1 cellular context compared by ENCODE assay signal in genomic region chrX:2889045-2889605, GRCh38.
TF ChIP-seq lines count a peak whose summit lies in the region.

No MANE protein-coding gene starts in this region.

TF ChIP-seq in GM23338, 12 proteins besides CTCF, POLR2A, EP300 and RAD21 (continued from another document):
- TF ChIP-seq, protein P1, sequence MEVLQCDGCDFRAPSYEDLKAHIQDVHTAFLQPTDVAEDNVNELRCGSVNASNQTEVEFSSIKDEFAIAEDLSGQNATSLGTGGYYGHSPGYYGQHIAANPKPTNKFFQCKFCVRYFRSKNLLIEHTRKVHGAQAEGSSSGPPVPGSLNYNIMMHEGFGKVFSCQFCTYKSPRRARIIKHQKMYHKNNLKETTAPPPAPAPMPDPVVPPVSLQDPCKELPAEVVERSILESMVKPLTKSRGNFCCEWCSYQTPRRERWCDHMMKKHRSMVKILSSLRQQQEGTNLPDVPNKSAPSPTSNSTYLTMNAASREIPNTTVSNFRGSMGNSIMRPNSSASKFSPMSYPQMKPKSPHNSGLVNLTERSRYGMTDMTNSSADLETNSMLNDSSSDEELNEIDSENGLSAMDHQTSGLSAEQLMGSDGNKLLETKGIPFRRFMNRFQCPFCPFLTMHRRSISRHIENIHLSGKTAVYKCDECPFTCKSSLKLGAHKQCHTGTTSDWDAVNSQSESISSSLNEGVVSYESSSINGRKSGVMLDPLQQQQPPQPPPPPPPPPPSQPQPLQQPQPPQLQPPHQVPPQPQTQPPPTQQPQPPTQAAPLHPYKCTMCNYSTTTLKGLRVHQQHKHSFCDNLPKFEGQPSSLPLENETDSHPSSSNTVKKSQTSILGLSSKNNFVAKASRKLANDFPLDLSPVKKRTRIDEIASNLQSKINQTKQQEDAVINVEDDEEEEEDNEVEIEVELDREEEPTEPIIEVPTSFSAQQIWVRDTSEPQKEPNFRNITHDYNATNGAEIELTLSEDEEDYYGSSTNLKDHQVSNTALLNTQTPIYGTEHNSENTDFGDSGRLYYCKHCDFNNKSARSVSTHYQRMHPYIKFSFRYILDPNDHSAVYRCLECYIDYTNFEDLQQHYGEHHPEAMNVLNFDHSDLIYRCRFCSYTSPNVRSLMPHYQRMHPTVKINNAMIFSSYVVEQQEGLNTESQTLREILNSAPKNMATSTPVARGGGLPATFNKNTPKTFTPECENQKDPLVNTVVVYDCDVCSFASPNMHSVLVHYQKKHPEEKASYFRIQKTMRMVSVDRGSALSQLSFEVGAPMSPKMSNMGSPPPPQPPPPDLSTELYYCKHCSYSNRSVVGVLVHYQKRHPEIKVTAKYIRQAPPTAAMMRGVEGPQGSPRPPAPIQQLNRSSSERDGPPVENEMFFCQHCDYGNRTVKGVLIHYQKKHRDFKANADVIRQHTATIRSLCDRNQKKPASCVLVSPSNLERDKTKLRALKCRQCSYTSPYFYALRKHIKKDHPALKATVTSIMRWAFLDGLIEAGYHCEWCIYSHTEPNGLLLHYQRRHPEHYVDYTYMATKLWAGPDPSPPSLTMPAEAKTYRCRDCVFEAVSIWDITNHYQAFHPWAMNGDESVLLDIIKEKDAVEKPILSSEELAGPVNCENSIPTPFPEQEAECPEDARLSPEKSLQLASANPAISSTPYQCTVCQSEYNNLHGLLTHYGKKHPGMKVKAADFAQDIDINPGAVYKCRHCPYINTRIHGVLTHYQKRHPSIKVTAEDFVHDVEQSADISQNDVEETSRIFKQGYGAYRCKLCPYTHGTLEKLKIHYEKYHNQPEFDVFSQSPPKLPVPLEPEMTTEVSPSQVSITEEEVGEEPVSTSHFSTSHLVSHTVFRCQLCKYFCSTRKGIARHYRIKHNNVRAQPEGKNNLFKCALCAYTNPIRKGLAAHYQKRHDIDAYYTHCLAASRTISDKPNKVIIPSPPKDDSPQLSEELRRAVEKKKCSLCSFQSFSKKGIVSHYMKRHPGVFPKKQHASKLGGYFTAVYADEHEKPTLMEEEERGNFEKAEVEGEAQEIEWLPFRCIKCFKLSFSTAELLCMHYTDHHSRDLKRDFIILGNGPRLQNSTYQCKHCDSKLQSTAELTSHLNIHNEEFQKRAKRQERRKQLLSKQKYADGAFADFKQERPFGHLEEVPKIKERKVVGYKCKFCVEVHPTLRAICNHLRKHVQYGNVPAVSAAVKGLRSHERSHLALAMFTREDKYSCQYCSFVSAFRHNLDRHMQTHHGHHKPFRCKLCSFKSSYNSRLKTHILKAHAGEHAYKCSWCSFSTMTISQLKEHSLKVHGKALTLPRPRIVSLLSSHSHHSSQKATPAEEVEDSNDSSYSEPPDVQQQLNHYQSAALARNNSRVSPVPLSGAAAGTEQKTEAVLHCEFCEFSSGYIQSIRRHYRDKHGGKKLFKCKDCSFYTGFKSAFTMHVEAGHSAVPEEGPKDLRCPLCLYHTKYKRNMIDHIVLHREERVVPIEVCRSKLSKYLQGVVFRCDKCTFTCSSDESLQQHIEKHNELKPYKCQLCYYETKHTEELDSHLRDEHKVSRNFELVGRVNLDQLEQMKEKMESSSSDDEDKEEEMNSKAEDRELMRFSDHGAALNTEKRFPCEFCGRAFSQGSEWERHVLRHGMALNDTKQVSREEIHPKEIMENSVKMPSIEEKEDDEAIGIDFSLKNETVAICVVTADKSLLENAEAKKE (CRISPR knock-in tag; IDR thresholded peaks at IDR 0.05) = no peak
TF ChIP-seq in GM23338: peak in this region for 0.
